Comparison of ENCODE assay signal across 13 cellular contexts in the genomic region with DNA sequence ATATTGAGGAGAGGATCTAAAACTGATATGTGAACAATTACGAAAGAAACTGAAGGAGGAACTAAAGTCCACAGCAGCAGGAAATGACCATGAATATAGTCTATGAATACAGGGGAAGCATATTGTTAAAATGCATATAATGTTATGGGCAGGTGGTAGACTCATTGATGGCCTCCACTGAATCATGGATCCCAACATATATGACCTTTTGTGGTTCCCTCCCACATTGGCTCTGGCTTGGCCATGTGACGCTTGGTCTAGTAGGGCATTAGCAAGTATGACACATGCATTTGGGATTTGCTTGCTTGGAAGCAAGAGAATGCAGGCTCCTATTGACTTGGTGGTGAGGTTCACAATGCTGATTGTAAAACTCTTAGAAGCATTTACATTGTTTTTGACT. TPM values are rescaled to one million over a fixed set of nuclear protein-coding genes. Genes with fewer than 3 reads are reported as not detected.
A peak's percentile ranks its signal among the peaks of the same experiment; 100 is the strongest.
DNase-seq lines count a peak whose midpoint lies in the region; ATAC-seq and TF ChIP-seq lines count a peak whose summit lies in the region.
"Had no signal": no experiment of that assay in that cellular context is flagged by ENCODE, and none has a peak within 500 bp of the region (broad histone marks: within the 10 kb centered on the region; RNA-seq: fewer than 3 reads in every experiment).

No MANE protein-coding gene starts in this region.

- peaks cover 32% of the 10 kb centered on the region for H3K4me1 Mint-ChIP-seq in HFFc6 (ENCODE audit: low read depth)

- H3K27me3 ChIP-seq in left lung = no peaks in the 10 kb centered on the region
- H3K27me3 ChIP-seq: ascending aorta, uterus had no signal

- H3K27ac ChIP-seq in left lung = peak overlapping the region in 1 of 2 donors; percentile 61
- H3K27ac ChIP-seq: ascending aorta, uterus had no signal

- intact Hi-C loops in left lung (cut with DNase I) = no loop called here

- ATAC-seq in left lung = no peak
- no peak for ATAC-seq in GM21526 (IDR thresholded peaks at IDR 0.05; ENCODE audit: low FRiP score, unreplicated experiment)
- ATAC-seq: CD8-positive, alpha-beta T cell had no signal

- in situ Hi-C loops in SK-MEL-5 (cut with HindIII; ENCODE audit: low pct_unique_long_range_greater_than_20kb, low sequenced_read_pairs) = no loop called here

- no peak overlapping the region for H3K4me3 Mint-ChIP-seq in HFFc6
- H3K4me3 Mint-ChIP-seq: CD8-positive, alpha-beta T cell had no signal

- H3K36me3 ChIP-seq in left lung = no peaks in the 10 kb centered on the region
- H3K36me3 ChIP-seq: ascending aorta, uterus had no signal

- no peaks in the 10 kb centered on the region for H3K36me3 Mint-ChIP-seq in HFFc6 (ENCODE audit: low read depth)
- H3K36me3 Mint-ChIP-seq: CD8-positive, alpha-beta T cell had no signal

- H3K27me3 Mint-ChIP-seq in HFFc6 (ENCODE audit: insufficient read depth) = no peaks in the 10 kb centered on the region; the same call in none of the 2 replicates

- DNase-seq in AG08395 (ENCODE audit: low spot score) (peak; percentile 54), HFFc6 (peak; percentile 79), SK-MEL-5 (ENCODE audit: low read depth, low spot score) (peak; percentile 3), glomerular visceral epithelial cell (ENCODE audit: extremely low spot score) (peak; percentile 61), left lung (no peak), DMS79 treated with DMSO at 0.1 percent for 48 hours (lab: John Stamatoyannopoulos, UW) (no peak), NCI-H128 (lab: John Stamatoyannopoulos, UW; ENCODE audit: unreplicated experiment) (no peak)
- DNase-seq: CD8-positive, alpha-beta T cell; NCI-H524; T-helper 2 cell; uterus had no signal

- H3K27ac Mint-ChIP-seq in HFFc6 = no peak overlapping the region
- H3K27ac Mint-ChIP-seq: CD8-positive, alpha-beta T cell had no signal

- peaks cover 0 to 45% of the 10 kb centered on the region in 2 donors for H3K4me1 ChIP-seq in left lung
- H3K4me1 ChIP-seq: ascending aorta, uterus had no signal

- no peak overlapping the region for H3K4me3 ChIP-seq in left lung
- H3K4me3 ChIP-seq: ascending aorta, uterus had no signal

- H3K9me3 Mint-ChIP-seq in HFFc6 = no peaks in the 10 kb centered on the region
- H3K9me3 Mint-ChIP-seq: CD8-positive, alpha-beta T cell had no signal

- no peaks in the 10 kb centered on the region for H3K9me3 ChIP-seq in left lung
- H3K9me3 ChIP-seq: ascending aorta, uterus had no signal

- TF ChIP-seq CTCF in HFFc6 (IDR thresholded peaks at IDR 0.05) = no peak
- no peak for TF ChIP-seq CTCF in left lung (IDR thresholded peaks at IDR 0.05)

RNA-seq across cellular contexts. Expression of a gene that starts 55.2 kb away (rescaled TPM):
- 100 to 1,000 TPM; 122 to 164 (median 144) TPM for total RNA-seq in HFFc6 (2021; fragmentation: NEBNext Ultra II Directional; extraction: Animal tissue kit (Norgen Biotek cat#: 25700))
- 28.2 and 32.5 TPM in 2 replicates for total RNA-seq in SK-MEL-5 (2014; rRNA removed; shearing (Covaris generic))
- polyA plus RNA-seq in SK-MEL-5 (2015; cell fraction: cytosol; rRNA removed) = 26.6 and 28.3 TPM in 2 replicates
- polyA plus RNA-seq in SK-MEL-5 (2015; cell fraction: nucleus; rRNA removed) = 27.7 and 28.4 TPM in 2 replicates
- total RNA-seq in left lung = 100 to 1,000 TPM; 101 to 115 TPM

Comparison
In these comparisons a context has a peak if more than half of its experiments do, and no peak if none do; other contexts are left out.
1. DNase-seq: peak in AG08395 (single experiment), HFFc6 (single experiment), SK-MEL-5 (single experiment) and glomerular visceral epithelial cell (single experiment); none in left lung (0 of 2), DMS79 treated with DMSO at 0.1 percent for 48 hours (single experiment) and NCI-H128 (single experiment).